ENCODE assay signal across 20 cellular contexts in genomic region chr11:24885580-24886173, GRCh38.
"Had no signal": no experiment of that assay in that cellular context is flagged by ENCODE, and none has a peak within 500 bp of the region (broad histone marks: within the 10 kb centered on the region; RNA-seq: fewer than 3 reads in every experiment).

No MANE protein-coding gene starts in this region.

- FAIRE-seq: islet of Langerhans had no signal

- H3K4me1 ChIP-seq: heart right ventricle, spleen, transverse colon had no signal

- H3K9me3 Mint-ChIP-seq: endodermal cell had no signal

- H3K27ac ChIP-seq: coronary artery, heart right ventricle, neutrophil, spleen, stomach, thoracic aorta, transverse colon had no signal

- H3K36me3 ChIP-seq: heart right ventricle, neutrophil, spleen, stomach, thoracic aorta, transverse colon had no signal

- H3K4me3 ChIP-seq: coronary artery, heart right ventricle, spleen, stomach, thoracic aorta, transverse colon had no signal

- H3K36me3 Mint-ChIP-seq: naive thymus-derived CD8-positive, alpha-beta T cell; stimulated activated naive B cell treated with anti-CD40 and anti-IgM and Interleukin-4, amounts not matched to agents 10 μg/mL and 1 μg/mL and 100 μg/mL, for 72 hours had no signal

- H3K4me3 Mint-ChIP-seq: endodermal cell; naive thymus-derived CD8-positive, alpha-beta T cell; stimulated activated naive B cell treated with anti-CD40 and anti-IgM and Interleukin-4, amounts not matched to agents 10 μg/mL and 1 μg/mL and 100 μg/mL, for 72 hours had no signal

- H3K27me3 Mint-ChIP-seq: naive thymus-derived CD8-positive, alpha-beta T cell; stimulated activated naive B cell treated with anti-CD40 and anti-IgM and Interleukin-4, amounts not matched to agents 10 μg/mL and 1 μg/mL and 100 μg/mL, for 72 hours had no signal

- H3K4me1 Mint-ChIP-seq: endodermal cell; naive thymus-derived CD8-positive, alpha-beta T cell; stimulated activated naive B cell treated with anti-CD40 and anti-IgM and Interleukin-4, amounts not matched to agents 10 μg/mL and 1 μg/mL and 100 μg/mL, for 72 hours had no signal

- ATAC-seq: heart right ventricle; naive thymus-derived CD8-positive, alpha-beta T cell; sciatic nerve; stimulated activated naive B cell treated with anti-CD40 and anti-IgM and Interleukin-4, amounts not matched to agents 10 μg/mL and 1 μg/mL and 100 μg/mL, for 72 hours had no signal

- DNase-seq: effector CD4-positive, alpha-beta T cell; endodermal cell; foreskin melanocyte; heart right ventricle; hypothalamus; kidney glomerular epithelial cell; naive thymus-derived CD8-positive, alpha-beta T cell; posterior cingulate gyrus; spleen; stimulated activated CD4-positive, alpha-beta T cell treated with anti-CD3 and anti-CD28 coated beads, Interleukin-2, amount 100 ng/mL, for 24 hours; stimulated activated CD4-positive, alpha-beta T cell treated with anti-CD3 and anti-CD28 coated beads, Interleukin-4, amount 100 ng/mL, for 4 hours; stimulated activated naive B cell treated with anti-CD40 and anti-IgM and Interleukin-4, amounts not matched to agents 10 μg/mL and 1 μg/mL and 100 μg/mL, for 72 hours; stomach; substantia nigra; transverse colon had no signal

- H3K9me3 ChIP-seq: heart right ventricle, neutrophil, spleen, stomach, thoracic aorta, transverse colon had no signal
